In genomic region chr2:219243291-219243761, GRCh38 we compare ENCODE assay signal across 12 cellular contexts. TPM values are rescaled to one million over a fixed set of nuclear protein-coding genes. Genes with fewer than 3 reads are reported as not detected.
DNase-seq lines count a peak whose midpoint lies in the region; ATAC-seq lines count a peak whose summit lies in the region.
"Had no signal": no experiment of that assay in that cellular context is flagged by ENCODE, and none has a peak within 500 bp of the region (broad histone marks: within the 10 kb centered on the region; RNA-seq: fewer than 3 reads in every experiment).

No MANE protein-coding gene starts in this region.

- DNase-seq in activated CD4-positive, alpha-beta T cell treated with anti-CD3 and anti-CD28 coated beads, Interleukin-2, amount 10 ng/mL, durations not matched to agents 24 days and 14 days = no peak
- no peak for DNase-seq in activated CD4-positive, alpha-beta T cell treated with anti-CD3 and anti-CD28 coated beads for 48 hours
- DNase-seq in amniotic epithelial cell (ENCODE audit: low read depth) (peak; percentile 60), memory B cell (ENCODE audit: low spot score in 2 of 2) (no peak), NAMALWA (ENCODE audit: low spot score) (no peak), NCI-H1105 treated with DMSO at 0.1 percent for 48 hours (lab: John Stamatoyannopoulos, UW) (no peak)
- DNase-seq in activated CD8-positive, alpha-beta memory T cell treated with anti-CD3 and anti-CD28 coated beads, Interleukin-2, amount 50 U/mL, for 4 hours = no peak
- DNase-seq: Kasumi-1 had no signal

- no peaks in the 10 kb centered on the region for H3K27me3 Mint-ChIP-seq in activated CD4-positive, alpha-beta T cell treated with anti-CD3 and anti-CD28 coated beads, Interleukin-2, amount 10 ng/mL, durations not matched to agents 24 days and 14 days
- H3K27me3 Mint-ChIP-seq in memory B cell = no peaks in the 10 kb centered on the region

- no peaks in the 10 kb centered on the region for H3K27me3 ChIP-seq in stomach smooth muscle (ENCODE audit: control insufficient read depth in 1 of 2, insufficient read depth in 2 of 2, low read length in 2 of 2)
- H3K27me3 ChIP-seq: ascending aorta had no signal

- peaks cover 10 to 14% of the 10 kb centered on the region in 2 donors for H3K36me3 ChIP-seq in stomach smooth muscle (ENCODE audit: control insufficient read depth in 2 of 2, insufficient read depth in 2 of 2, low read length in 2 of 2)

- H3K4me1 Mint-ChIP-seq in activated CD4-positive, alpha-beta T cell treated with anti-CD3 and anti-CD28 coated beads, Interleukin-2, amount 10 ng/mL, durations not matched to agents 24 days and 14 days = peaks cover 39% of the 10 kb centered on the region
- H3K4me1 Mint-ChIP-seq in memory B cell = peaks cover 21% of the 10 kb centered on the region

- peak overlapping the region; percentile 48 for H3K27ac Mint-ChIP-seq in activated CD4-positive, alpha-beta T cell treated with anti-CD3 and anti-CD28 coated beads, Interleukin-2, amount 10 ng/mL, durations not matched to agents 24 days and 14 days
- H3K27ac Mint-ChIP-seq in memory B cell = no peak overlapping the region

- no peaks in the 10 kb centered on the region for H3K9me3 Mint-ChIP-seq in activated CD4-positive, alpha-beta T cell treated with anti-CD3 and anti-CD28 coated beads, Interleukin-2, amount 10 ng/mL, durations not matched to agents 24 days and 14 days
- H3K9me3 Mint-ChIP-seq in memory B cell = no peaks in the 10 kb centered on the region

- peaks cover 24% of the 10 kb centered on the region for H3K4me1 ChIP-seq in stomach smooth muscle (ENCODE audit: control insufficient read depth, insufficient read depth, low read length)

- peak overlapping the region; percentile 21 to 29 for H3K4me3 ChIP-seq in stomach smooth muscle (ENCODE audit: low read length in 2 of 2)
- H3K4me3 ChIP-seq: ascending aorta had no signal

- H3K36me3 Mint-ChIP-seq in activated CD4-positive, alpha-beta T cell treated with anti-CD3 and anti-CD28 coated beads, Interleukin-2, amount 10 ng/mL, durations not matched to agents 24 days and 14 days (ENCODE audit: low read depth) = peaks cover 24% of the 10 kb centered on the region
- peaks cover 5% of the 10 kb centered on the region for H3K36me3 Mint-ChIP-seq in memory B cell

- no peak for ATAC-seq in memory B cell (ENCODE audit: low read depth)

- H3K4me3 Mint-ChIP-seq in activated CD4-positive, alpha-beta T cell treated with anti-CD3 and anti-CD28 coated beads, Interleukin-2, amount 10 ng/mL, durations not matched to agents 24 days and 14 days = peak overlapping the region; percentile 66
- H3K4me3 Mint-ChIP-seq in memory B cell = peak overlapping the region; percentile 28

- no peak overlapping the region for H3K27ac ChIP-seq in stomach smooth muscle (ENCODE audit: low read length)

- H3K9me3 ChIP-seq in stomach smooth muscle (ENCODE audit: control insufficient read depth in 2 of 2, low read length in 2 of 2) = no peaks in the 10 kb centered on the region
- H3K9me3 ChIP-seq: ascending aorta had no signal

- intact Hi-C loops in activated CD4-positive, alpha-beta T cell treated with anti-CD3 and anti-CD28 coated beads, Interleukin-2, amount 10 ng/mL, durations not matched to agents 24 days and 14 days (cut with micrococcal nuclease) = no loop called here

- H3K9ac ChIP-seq in stomach smooth muscle (ENCODE audit: low read length in 2 of 2) = no peak overlapping the region

RNA-seq across cellular contexts. Expression of gene GLB1L, which starts 1.9 kb away (rescaled TPM):
- 4.6 and 4.9 TPM in 2 replicates for total RNA-seq in activated CD4-positive, alpha-beta T cell treated with anti-CD3 and anti-CD28 coated beads, Interleukin-2, amount 10 ng/mL, durations not matched to agents 24 days and 14 days

RNA-seq across cellular contexts. Expression of gene STK16, which starts 2.0 kb away (rescaled TPM):
- 29.1 and 31.7 TPM in 2 replicates for total RNA-seq in activated CD4-positive, alpha-beta T cell treated with anti-CD3 and anti-CD28 coated beads, Interleukin-2, amount 10 ng/mL, durations not matched to agents 24 days and 14 days

RNA-seq across cellular contexts. Expression of gene TUBA4B, which starts 9.7 kb away (rescaled TPM):
- total RNA-seq in activated CD4-positive, alpha-beta T cell treated with anti-CD3 and anti-CD28 coated beads, Interleukin-2, amount 10 ng/mL, durations not matched to agents 24 days and 14 days = not detected in 2 replicates
- total RNA-seq: ascending aorta, glomerular endothelial cell, pulmonary artery endothelial cell had no signal

RNA-seq across cellular contexts. Expression of gene TUBA4A, which starts 10.4 kb away (rescaled TPM):
- total RNA-seq in activated CD4-positive, alpha-beta T cell treated with anti-CD3 and anti-CD28 coated beads, Interleukin-2, amount 10 ng/mL, durations not matched to agents 24 days and 14 days = 235 and 240 TPM in 2 replicates

RNA-seq across cellular contexts. Expression of gene ANKZF1, which starts 13.7 kb away (rescaled TPM):
- total RNA-seq in activated CD4-positive, alpha-beta T cell treated with anti-CD3 and anti-CD28 coated beads, Interleukin-2, amount 10 ng/mL, durations not matched to agents 24 days and 14 days = 144 and 149 TPM in 2 replicates
